ENCODE assay signal across 22 cellular contexts in genomic region chr2:56714400-56714799, GRCh38.
"Had no signal": no experiment of that assay in that cellular context is flagged by ENCODE, and none has a peak within 500 bp of the region (broad histone marks: within the 10 kb centered on the region; RNA-seq: fewer than 3 reads in every experiment).

No MANE protein-coding gene starts in this region.

- DNase-seq: activated CD4-positive, alpha-beta memory T cell treated with anti-CD3 and anti-CD28 coated beads, Interleukin-2, amount 10 ng/mL, durations not matched to agents 7 days and 5 days; activated CD4-positive, alpha-beta T cell treated with anti-CD3 and anti-CD28 coated beads for 48 hours; activated CD8-positive, alpha-beta memory T cell treated with anti-CD3 and anti-CD28 coated beads, Interleukin-2, amount 10 ng/mL, durations not matched to agents 7 days and 5 days; activated naive CD4-positive, alpha-beta T cell; activated naive CD8-positive, alpha-beta T cell treated with anti-CD3 and anti-CD28 coated beads for 36 hours; amygdala; central memory CD4-positive, alpha-beta T cell; dorsolateral prefrontal cortex; endodermal cell; foreskin melanocyte; glutamatergic neuron; hypothalamus; islet precursor cell; left colon; midbrain; nucleus accumbens; retina; stimulated activated CD4-positive, alpha-beta T cell treated with anti-CD3 and anti-CD28 coated beads, Interleukin-2, amount 100 ng/mL, for 24 hours; stimulated activated naive CD8-positive, alpha-beta T cell treated with anti-CD3 and anti-CD28 coated beads, Interleukin-15, Interleukin-2, amounts not matched to agents 100 U/mL and 50 U/mL, for 24 hours; substantia nigra had no signal

- H3K4me3 ChIP-seq: dorsolateral prefrontal cortex, lung, tibial nerve had no signal
